1 cellular context compared by ENCODE assay signal in the genomic region with DNA sequence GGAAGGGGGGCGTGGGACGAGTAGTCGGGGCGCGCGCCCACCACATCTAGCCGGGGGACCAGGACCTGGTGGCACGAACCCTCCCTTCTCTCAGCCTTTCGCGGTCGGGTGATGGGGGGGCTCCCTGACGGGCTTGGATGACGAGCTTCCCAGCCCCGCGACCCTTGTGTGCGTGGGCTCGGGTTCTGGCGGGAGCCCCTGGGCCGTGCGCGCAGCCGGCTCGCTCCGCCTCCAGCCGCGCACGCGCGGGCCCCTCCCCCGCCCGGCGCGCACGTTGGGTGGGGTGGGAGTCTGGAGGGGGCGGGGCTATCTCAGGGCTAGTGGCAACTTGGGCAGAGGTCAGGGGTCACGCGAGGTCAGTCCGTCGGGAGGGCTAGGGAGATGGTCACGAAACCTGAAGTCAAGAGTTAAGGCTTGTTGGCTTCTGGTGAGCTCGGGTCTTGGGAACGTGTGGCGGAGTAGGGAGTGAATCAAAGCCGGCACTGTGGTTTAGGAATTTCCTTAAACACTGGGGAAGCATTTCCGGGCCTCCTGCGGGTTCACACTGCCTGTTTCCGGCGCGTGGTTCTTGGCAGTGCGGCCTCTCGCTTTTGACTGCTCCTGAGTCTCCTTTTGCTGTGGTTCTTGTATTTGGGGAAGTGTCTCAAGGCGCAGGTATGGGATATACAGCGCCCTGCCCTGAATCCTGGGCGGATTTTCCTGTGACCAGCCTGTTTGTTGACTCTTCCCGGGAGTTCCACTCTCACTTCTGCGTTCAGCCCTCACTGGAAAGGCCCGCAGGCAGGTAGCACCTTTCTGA.
TF ChIP-seq lines count a peak whose summit lies in the region.

TSS of gene SRCAP (plus strand) at position 356 of the 799 bp plus-strand sequence. CDS start 1,654 bp downstream, outside the sequence.

TF ChIP-seq in HepG2, 621 proteins besides CTCF, POLR2A, EP300 and RAD21 (continued from another document and continues in another):
- 0 out of 2 replicates have a peak, but pooled peaks have one; percentile 5 for TF ChIP-seq ZNF343 (CRISPR knock-in tag; IDR thresholded peaks at IDR 0.05)
- no peak; the same call in 1 of the 2 replicates for TF ChIP-seq ZNF44 (CRISPR knock-in tag; IDR thresholded peaks at IDR 0.05)
- TF ChIP-seq POGZ (CRISPR knock-in tag; IDR thresholded peaks at IDR 0.05): no peak
- TF ChIP-seq DNMT1 (CRISPR knock-in tag; IDR thresholded peaks at IDR 0.05): 0 out of 2 replicates have a peak, but pooled peaks have one; percentile 68
- peak; percentile 76 for TF ChIP-seq KMT2A (CRISPR knock-in tag; IDR thresholded peaks at IDR 0.05)
- TF ChIP-seq KDM5A (IDR thresholded peaks at IDR 0.05; ENCODE audit: borderline replicate concordance, low read length): peak; percentile 72
- TF ChIP-seq XBP1 (CRISPR knock-in tag; IDR thresholded peaks at IDR 0.05): 0 out of 2 replicates have a peak, but pooled peaks have one; percentile 56
- TF ChIP-seq, protein P1, sequence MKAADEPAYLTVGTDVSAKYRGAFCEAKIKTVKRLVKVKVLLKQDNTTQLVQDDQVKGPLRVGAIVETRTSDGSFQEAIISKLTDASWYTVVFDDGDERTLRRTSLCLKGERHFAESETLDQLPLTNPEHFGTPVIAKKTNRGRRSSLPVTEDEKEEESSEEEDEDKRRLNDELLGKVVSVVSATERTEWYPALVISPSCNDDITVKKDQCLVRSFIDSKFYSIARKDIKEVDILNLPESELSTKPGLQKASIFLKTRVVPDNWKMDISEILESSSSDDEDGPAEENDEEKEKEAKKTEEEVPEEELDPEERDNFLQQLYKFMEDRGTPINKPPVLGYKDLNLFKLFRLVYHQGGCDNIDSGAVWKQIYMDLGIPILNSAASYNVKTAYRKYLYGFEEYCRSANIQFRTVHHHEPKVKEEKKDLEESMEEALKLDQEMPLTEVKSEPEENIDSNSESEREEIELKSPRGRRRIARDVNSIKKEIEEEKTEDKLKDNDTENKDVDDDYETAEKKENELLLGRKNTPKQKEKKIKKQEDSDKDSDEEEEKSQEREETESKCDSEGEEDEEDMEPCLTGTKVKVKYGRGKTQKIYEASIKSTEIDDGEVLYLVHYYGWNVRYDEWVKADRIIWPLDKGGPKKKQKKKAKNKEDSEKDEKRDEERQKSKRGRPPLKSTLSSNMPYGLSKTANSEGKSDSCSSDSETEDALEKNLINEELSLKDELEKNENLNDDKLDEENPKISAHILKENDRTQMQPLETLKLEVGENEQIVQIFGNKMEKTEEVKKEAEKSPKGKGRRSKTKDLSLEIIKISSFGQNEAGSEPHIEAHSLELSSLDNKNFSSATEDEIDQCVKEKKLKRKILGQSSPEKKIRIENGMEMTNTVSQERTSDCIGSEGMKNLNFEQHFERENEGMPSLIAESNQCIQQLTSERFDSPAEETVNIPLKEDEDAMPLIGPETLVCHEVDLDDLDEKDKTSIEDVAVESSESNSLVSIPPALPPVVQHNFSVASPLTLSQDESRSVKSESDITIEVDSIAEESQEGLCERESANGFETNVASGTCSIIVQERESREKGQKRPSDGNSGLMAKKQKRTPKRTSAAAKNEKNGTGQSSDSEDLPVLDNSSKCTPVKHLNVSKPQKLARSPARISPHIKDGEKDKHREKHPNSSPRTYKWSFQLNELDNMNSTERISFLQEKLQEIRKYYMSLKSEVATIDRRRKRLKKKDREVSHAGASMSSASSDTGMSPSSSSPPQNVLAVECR (CRISPR knock-in tag; IDR thresholded peaks at IDR 0.05; ENCODE audit: borderline replicate concordance): peak; percentile 64; the same call in 1 of the 2 replicates
- 0 out of 2 replicates have a peak, but pooled peaks have one; percentile 46 for TF ChIP-seq MZF1 (CRISPR knock-in tag; IDR thresholded peaks at IDR 0.05; ENCODE audit: borderline replicate concordance)
- no peak for TF ChIP-seq SRSF9 (IDR thresholded peaks at IDR 0.05; ENCODE audit: borderline replicate concordance, insufficient read depth, low read depth, low read length, poor library complexity, severe bottlenecking)
- TF ChIP-seq, protein P2, sequence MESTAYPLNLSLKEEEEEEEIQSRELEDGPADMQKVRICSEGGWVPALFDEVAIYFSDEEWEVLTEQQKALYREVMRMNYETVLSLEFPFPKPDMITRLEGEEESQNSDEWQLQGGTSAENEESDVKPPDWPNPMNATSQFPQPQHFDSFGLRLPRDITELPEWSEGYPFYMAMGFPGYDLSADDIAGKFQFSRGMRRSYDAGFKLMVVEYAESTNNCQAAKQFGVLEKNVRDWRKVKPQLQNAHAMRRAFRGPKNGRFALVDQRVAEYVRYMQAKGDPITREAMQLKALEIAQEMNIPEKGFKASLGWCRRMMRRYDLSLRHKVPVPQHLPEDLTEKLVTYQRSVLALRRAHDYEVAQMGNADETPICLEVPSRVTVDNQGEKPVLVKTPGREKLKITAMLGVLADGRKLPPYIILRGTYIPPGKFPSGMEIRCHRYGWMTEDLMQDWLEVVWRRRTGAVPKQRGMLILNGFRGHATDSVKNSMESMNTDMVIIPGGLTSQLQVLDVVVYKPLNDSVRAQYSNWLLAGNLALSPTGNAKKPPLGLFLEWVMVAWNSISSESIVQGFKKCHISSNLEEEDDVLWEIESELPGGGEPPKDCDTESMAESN (CRISPR knock-in tag; conservative IDR thresholded peaks at IDR 0.05): peak; percentile 68
- TF ChIP-seq CAMTA2 (CRISPR knock-in tag; IDR thresholded peaks at IDR 0.05; ENCODE audit: borderline replicate concordance): peak; percentile 29; the same call in 1 of the 2 replicates
- peak; percentile 98 for TF ChIP-seq NR2F6 (IDR thresholded peaks at IDR 0.05)
- TF ChIP-seq NR2F6 (CRISPR knock-in tag; IDR thresholded peaks at IDR 0.05): peak; percentile 98
- 0 out of 2 replicates have a peak, but pooled peaks have one; percentile 10 for TF ChIP-seq ZSCAN12 (CRISPR knock-in tag; IDR thresholded peaks at IDR 0.05)
- peak; percentile 78 for TF ChIP-seq GABPA (IDR thresholded peaks at IDR 0.05; ENCODE audit: low read depth, low read length)
- peak; percentile 95 for TF ChIP-seq GABPA (CRISPR knock-in tag; IDR thresholded peaks at IDR 0.05; ENCODE audit: low read depth)
- TF ChIP-seq, protein P3, sequence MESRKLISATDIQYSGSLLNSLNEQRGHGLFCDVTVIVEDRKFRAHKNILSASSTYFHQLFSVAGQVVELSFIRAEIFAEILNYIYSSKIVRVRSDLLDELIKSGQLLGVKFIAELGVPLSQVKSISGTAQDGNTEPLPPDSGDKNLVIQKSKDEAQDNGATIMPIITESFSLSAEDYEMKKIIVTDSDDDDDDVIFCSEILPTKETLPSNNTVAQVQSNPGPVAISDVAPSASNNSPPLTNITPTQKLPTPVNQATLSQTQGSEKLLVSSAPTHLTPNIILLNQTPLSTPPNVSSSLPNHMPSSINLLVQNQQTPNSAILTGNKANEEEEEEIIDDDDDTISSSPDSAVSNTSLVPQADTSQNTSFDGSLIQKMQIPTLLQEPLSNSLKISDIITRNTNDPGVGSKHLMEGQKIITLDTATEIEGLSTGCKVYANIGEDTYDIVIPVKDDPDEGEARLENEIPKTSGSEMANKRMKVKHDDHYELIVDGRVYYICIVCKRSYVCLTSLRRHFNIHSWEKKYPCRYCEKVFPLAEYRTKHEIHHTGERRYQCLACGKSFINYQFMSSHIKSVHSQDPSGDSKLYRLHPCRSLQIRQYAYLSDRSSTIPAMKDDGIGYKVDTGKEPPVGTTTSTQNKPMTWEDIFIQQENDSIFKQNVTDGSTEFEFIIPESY (CRISPR knock-in tag; IDR thresholded peaks at IDR 0.05): no peak
- TF ChIP-seq EHMT2 (IDR thresholded peaks at IDR 0.05; ENCODE audit: borderline replicate concordance, low read depth, low read length): no peak
- peak; percentile 37; the same call in 1 of the 2 replicates for TF ChIP-seq IRF2 (CRISPR knock-in tag; IDR thresholded peaks at IDR 0.05)
- TF ChIP-seq ZNF337 (CRISPR knock-in tag; IDR thresholded peaks at IDR 0.05; ENCODE audit: borderline replicate concordance, low read depth): no peak; the same call in 1 of the 2 replicates
- TF ChIP-seq CERS6 (CRISPR knock-in tag; IDR thresholded peaks at IDR 0.05): no peak
- TF ChIP-seq NCOA1 (CRISPR knock-in tag; IDR thresholded peaks at IDR 0.05): no peak
- TF ChIP-seq TOE1 (CRISPR knock-in tag; IDR thresholded peaks at IDR 0.05): no peak
- 0 out of 2 replicates have a peak, but pooled peaks have one; percentile 43 for TF ChIP-seq HMG20B (CRISPR knock-in tag; conservative IDR thresholded peaks at IDR 0.05)
- TF ChIP-seq, protein P4, sequence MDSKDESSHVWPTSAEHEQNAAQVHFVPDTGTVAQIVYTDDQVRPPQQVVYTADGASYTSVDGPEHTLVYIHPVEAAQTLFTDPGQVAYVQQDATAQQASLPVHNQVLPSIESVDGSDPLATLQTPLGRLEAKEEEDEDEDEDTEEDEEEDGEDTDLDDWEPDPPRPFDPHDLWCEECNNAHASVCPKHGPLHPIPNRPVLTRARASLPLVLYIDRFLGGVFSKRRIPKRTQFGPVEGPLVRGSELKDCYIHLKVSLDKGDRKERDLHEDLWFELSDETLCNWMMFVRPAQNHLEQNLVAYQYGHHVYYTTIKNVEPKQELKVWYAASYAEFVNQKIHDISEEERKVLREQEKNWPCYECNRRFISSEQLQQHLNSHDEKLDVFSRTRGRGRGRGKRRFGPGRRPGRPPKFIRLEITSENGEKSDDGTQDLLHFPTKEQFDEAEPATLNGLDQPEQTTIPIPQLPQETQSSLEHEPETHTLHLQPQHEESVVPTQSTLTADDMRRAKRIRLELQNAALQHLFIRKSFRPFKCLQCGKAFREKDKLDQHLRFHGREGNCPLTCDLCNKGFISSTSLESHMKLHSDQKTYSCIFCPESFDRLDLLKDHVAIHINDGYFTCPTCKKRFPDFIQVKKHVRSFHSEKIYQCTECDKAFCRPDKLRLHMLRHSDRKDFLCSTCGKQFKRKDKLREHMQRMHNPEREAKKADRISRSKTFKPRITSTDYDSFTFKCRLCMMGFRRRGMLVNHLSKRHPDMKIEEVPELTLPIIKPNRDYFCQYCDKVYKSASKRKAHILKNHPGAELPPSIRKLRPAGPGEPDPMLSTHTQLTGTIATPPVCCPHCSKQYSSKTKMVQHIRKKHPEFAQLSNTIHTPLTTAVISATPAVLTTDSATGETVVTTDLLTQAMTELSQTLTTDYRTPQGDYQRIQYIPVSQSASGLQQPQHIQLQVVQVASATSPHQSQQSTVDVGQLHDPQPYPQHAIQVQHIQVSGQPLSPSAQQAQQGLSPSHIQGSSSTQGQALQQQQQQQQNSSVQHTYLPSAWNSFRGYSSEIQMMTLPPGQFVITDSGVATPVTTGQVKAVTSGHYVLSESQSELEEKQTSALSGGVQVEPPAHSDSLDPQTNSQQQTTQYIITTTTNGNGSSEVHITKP (CRISPR knock-in tag; IDR thresholded peaks at IDR 0.05; ENCODE audit: low read depth): no peak
- TF ChIP-seq HNF4A (CRISPR knock-in tag; IDR thresholded peaks at IDR 0.05): no peak; the same call in 1 of the 2 replicates
- no peak; the same call in 1 of the 2 replicates for TF ChIP-seq NRL (CRISPR knock-in tag; IDR thresholded peaks at IDR 0.05; ENCODE audit: borderline replicate concordance)
- TF ChIP-seq ATM (IDR thresholded peaks at IDR 0.05; ENCODE audit: borderline replicate concordance): no peak
- TF ChIP-seq, protein P5, sequence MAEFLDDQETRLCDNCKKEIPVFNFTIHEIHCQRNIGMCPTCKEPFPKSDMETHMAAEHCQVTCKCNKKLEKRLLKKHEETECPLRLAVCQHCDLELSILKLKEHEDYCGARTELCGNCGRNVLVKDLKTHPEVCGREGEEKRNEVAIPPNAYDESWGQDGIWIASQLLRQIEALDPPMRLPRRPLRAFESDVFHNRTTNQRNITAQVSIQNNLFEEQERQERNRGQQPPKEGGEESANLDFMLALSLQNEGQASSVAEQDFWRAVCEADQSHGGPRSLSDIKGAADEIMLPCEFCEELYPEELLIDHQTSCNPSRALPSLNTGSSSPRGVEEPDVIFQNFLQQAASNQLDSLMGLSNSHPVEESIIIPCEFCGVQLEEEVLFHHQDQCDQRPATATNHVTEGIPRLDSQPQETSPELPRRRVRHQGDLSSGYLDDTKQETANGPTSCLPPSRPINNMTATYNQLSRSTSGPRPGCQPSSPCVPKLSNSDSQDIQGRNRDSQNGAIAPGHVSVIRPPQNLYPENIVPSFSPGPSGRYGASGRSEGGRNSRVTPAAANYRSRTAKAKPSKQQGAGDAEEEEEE (CRISPR knock-in tag; IDR thresholded peaks at IDR 0.05; ENCODE audit: borderline replicate concordance): no peak
- peak; percentile 90 for TF ChIP-seq ZXDC (CRISPR knock-in tag; IDR thresholded peaks at IDR 0.05)
- peak; percentile 47; the same call in 1 of the 2 replicates for TF ChIP-seq TFDP1 (CRISPR knock-in tag; IDR thresholded peaks at IDR 0.05; ENCODE audit: borderline replicate concordance)
